1 cellular context compared by ENCODE assay signal in the genomic region with DNA sequence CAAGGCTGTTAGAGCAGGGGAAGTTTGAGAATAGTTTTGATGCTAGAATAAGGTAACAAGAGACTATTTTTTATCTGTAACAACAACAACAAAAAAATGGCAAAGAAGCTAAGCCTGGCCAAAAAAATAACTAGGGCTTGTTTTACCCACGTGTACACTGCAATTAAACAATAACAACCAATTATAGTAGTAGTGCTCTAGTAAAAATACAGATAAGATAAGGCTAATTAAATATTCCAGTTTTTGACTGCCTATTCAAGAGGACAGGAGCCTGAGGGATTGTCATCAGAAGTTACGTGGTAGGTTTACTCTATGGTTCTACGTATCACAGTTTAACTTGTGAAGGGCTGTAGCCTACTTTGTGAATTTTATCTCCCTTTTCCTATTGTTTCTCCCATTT.
TF ChIP-seq lines count a peak whose summit lies in the region.

No MANE protein-coding gene starts in this region.

TF ChIP-seq in HEK293, 187 proteins besides CTCF, POLR2A, EP300 and RAD21 (continued from another document):
- TF ChIP-seq, protein P1, sequence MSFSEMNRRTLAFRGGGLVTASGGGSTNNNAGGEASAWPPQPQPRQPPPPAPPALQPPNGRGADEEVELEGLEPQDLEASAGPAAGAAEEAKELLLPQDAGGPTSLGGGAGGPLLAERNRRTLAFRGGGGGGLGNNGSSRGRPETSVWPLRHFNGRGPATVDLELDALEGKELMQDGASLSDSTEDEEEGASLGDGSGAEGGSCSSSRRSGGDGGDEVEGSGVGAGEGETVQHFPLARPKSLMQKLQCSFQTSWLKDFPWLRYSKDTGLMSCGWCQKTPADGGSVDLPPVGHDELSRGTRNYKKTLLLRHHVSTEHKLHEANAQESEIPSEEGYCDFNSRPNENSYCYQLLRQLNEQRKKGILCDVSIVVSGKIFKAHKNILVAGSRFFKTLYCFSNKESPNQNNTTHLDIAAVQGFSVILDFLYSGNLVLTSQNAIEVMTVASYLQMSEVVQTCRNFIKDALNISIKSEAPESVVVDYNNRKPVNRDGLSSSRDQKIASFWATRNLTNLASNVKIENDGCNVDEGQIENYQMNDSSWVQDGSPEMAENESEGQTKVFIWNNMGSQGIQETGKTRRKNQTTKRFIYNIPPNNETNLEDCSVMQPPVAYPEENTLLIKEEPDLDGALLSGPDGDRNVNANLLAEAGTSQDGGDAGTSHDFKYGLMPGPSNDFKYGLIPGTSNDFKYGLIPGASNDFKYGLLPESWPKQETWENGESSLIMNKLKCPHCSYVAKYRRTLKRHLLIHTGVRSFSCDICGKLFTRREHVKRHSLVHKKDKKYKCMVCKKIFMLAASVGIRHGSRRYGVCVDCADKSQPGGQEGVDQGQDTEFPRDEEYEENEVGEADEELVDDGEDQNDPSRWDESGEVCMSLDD (tag by site-specific recombination; IDR thresholded peaks at IDR 0.05) = no peak
- TF ChIP-seq YY1 (tag by site-specific recombination; IDR thresholded peaks at IDR 0.05) = no peak
- TF ChIP-seq ZNF843 (tag by site-specific recombination; IDR thresholded peaks at IDR 0.05) = peak; percentile 60; the same call in 1 of the 2 replicates
- no peak for TF ChIP-seq ZNF501 (tag by site-specific recombination; IDR thresholded peaks at IDR 0.05)
- TF ChIP-seq ZXDB (tag by site-specific recombination; IDR thresholded peaks at IDR 0.05) = peak; percentile 48; the same call in 1 of the 2 replicates
- TF ChIP-seq, protein P2, sequence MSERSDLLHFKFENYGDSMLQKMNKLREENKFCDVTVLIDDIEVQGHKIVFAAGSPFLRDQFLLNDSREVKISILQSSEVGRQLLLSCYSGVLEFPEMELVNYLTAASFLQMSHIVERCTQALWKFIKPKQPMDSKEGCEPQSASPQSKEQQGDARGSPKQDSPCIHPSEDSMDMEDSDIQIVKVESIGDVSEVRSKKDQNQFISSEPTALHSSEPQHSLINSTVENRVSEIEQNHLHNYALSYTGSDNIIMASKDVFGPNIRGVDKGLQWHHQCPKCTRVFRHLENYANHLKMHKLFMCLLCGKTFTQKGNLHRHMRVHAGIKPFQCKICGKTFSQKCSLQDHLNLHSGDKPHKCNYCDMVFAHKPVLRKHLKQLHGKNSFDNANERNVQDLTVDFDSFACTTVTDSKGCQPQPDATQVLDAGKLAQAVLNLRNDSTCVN (tag by site-specific recombination; optimal IDR thresholded peaks at IDR 0.05) = no peak
- no peak for TF ChIP-seq ZNF677 (tag by site-specific recombination; IDR thresholded peaks at IDR 0.05)
- no peak for TF ChIP-seq HOXC10 (CRISPR knock-in tag; IDR thresholded peaks at IDR 0.05)
- TF ChIP-seq ZNF174 (tag by site-specific recombination; IDR thresholded peaks at IDR 0.05) = no peak
- TF ChIP-seq, protein P3, sequence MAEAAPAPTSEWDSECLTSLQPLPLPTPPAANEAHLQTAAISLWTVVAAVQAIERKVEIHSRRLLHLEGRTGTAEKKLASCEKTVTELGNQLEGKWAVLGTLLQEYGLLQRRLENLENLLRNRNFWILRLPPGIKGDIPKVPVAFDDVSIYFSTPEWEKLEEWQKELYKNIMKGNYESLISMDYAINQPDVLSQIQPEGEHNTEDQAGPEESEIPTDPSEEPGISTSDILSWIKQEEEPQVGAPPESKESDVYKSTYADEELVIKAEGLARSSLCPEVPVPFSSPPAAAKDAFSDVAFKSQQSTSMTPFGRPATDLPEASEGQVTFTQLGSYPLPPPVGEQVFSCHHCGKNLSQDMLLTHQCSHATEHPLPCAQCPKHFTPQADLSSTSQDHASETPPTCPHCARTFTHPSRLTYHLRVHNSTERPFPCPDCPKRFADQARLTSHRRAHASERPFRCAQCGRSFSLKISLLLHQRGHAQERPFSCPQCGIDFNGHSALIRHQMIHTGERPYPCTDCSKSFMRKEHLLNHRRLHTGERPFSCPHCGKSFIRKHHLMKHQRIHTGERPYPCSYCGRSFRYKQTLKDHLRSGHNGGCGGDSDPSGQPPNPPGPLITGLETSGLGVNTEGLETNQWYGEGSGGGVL (tag by site-specific recombination; IDR thresholded peaks at IDR 0.05) = no peak
- no peak for TF ChIP-seq ZBTB17 (tag by site-specific recombination; IDR thresholded peaks at IDR 0.05)
- TF ChIP-seq ZNF596 (tag by site-specific recombination; IDR thresholded peaks at IDR 0.05) = no peak
- TF ChIP-seq ZNF626 (tag by site-specific recombination; IDR thresholded peaks at IDR 0.05) = no peak
- no peak for TF ChIP-seq ZNF112 (tag by site-specific recombination; IDR thresholded peaks at IDR 0.05)
- TF ChIP-seq SP7 (tag by site-specific recombination; IDR thresholded peaks at IDR 0.05) = peak; percentile 31; the same call in 1 of the 2 replicates
- TF ChIP-seq KLF8 (tag by site-specific recombination; IDR thresholded peaks at IDR 0.05) = no peak
- TF ChIP-seq ZNF184 (tag by site-specific recombination; IDR thresholded peaks at IDR 0.05) = no peak
- TF ChIP-seq, protein P4, sequence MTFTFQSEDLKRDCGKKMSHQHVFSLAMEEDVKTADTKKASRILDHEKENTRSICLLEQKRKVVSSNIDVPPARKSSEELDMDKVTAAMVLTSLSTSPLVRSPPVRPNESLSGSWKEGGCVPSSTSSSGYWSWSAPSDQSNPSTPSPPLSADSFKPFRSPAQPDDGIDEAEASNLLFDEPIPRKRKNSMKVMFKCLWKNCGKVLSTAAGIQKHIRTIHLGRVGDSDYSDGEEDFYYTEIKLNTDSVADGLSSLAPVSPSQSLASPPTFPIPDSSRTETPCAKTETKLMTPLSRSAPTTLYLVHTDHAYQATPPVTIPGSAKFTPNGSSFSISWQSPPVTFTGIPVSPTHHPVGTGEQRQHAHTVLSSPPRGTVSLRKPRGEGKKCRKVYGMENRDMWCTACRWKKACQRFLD (tag by site-specific recombination; IDR thresholded peaks at IDR 0.05) = no peak
- no peak for TF ChIP-seq ZNF404 (tag by site-specific recombination; IDR thresholded peaks at IDR 0.05)
- TF ChIP-seq, protein P5, sequence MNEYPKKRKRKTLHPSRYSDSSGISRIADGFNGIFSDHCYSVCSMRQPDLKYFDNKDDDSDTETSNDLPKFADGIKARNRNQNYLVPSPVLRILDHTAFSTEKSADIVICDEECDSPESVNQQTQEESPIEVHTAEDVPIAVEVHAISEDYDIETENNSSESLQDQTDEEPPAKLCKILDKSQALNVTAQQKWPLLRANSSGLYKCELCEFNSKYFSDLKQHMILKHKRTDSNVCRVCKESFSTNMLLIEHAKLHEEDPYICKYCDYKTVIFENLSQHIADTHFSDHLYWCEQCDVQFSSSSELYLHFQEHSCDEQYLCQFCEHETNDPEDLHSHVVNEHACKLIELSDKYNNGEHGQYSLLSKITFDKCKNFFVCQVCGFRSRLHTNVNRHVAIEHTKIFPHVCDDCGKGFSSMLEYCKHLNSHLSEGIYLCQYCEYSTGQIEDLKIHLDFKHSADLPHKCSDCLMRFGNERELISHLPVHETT (tag by site-specific recombination; IDR thresholded peaks at IDR 0.05) = no peak
- TF ChIP-seq ZNF157 (tag by site-specific recombination; IDR thresholded peaks at IDR 0.05) = no peak
- TF ChIP-seq, protein P6, sequence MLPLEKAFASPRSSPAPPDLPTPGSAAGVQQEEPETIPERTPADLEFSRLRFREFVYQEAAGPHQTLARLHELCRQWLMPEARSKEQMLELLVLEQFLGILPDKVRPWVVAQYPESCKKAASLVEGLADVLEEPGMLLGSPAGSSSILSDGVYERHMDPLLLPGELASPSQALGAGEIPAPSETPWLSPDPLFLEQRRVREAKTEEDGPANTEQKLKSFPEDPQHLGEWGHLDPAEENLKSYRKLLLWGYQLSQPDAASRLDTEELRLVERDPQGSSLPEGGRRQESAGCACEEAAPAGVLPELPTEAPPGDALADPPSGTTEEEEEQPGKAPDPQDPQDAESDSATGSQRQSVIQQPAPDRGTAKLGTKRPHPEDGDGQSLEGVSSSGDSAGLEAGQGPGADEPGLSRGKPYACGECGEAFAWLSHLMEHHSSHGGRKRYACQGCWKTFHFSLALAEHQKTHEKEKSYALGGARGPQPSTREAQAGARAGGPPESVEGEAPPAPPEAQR (tag by site-specific recombination; IDR thresholded peaks at IDR 0.05) = no peak
- no peak for TF ChIP-seq ZNF768 (tag by site-specific recombination; IDR thresholded peaks at IDR 0.05)
- TF ChIP-seq ZNF138 (tag by site-specific recombination; IDR thresholded peaks at IDR 0.05; ENCODE audit: borderline replicate concordance) = no peak
- no peak for TF ChIP-seq ZNF341 (tag by site-specific recombination; IDR thresholded peaks at IDR 0.05; ENCODE audit: low read depth)
- TF ChIP-seq ZNF10 (tag by site-specific recombination; IDR thresholded peaks at IDR 0.05) = no peak
- TF ChIP-seq, protein P7, sequence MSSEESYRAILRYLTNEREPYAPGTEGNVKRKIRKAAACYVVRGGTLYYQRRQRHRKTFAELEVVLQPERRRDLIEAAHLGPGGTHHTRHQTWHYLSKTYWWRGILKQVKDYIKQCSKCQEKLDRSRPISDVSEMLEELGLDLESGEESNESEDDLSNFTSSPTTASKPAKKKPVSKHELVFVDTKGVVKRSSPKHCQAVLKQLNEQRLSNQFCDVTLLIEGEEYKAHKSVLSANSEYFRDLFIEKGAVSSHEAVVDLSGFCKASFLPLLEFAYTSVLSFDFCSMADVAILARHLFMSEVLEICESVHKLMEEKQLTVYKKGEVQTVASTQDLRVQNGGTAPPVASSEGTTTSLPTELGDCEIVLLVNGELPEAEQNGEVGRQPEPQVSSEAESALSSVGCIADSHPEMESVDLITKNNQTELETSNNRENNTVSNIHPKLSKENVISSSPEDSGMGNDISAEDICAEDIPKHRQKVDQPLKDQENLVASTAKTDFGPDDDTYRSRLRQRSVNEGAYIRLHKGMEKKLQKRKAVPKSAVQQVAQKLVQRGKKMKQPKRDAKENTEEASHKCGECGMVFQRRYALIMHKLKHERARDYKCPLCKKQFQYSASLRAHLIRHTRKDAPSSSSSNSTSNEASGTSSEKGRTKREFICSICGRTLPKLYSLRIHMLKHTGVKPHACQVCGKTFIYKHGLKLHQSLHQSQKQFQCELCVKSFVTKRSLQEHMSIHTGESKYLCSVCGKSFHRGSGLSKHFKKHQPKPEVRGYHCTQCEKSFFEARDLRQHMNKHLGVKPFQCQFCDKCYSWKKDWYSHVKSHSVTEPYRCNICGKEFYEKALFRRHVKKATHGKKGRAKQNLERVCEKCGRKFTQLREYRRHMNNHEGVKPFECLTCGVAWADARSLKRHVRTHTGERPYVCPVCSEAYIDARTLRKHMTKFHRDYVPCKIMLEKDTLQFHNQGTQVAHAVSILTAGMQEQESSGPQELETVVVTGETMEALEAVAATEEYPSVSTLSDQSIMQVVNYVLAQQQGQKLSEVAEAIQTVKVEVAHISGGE (tag by site-specific recombination; conservative IDR thresholded peaks at IDR 0.05; ENCODE audit: low read depth) = no peak
- 0 out of 2 replicates have a peak, but pooled peaks have one; percentile 39 for TF ChIP-seq BCL11B (tag by site-specific recombination; IDR thresholded peaks at IDR 0.05; ENCODE audit: low read depth)
- TF ChIP-seq ZNF621 (tag by site-specific recombination; IDR thresholded peaks at IDR 0.05) = no peak
- no peak for TF ChIP-seq ZNF776 (tag by site-specific recombination; IDR thresholded peaks at IDR 0.05; ENCODE audit: borderline replicate concordance)
- no peak for TF ChIP-seq ZNF2 (tag by site-specific recombination; IDR thresholded peaks at IDR 0.05)
- TF ChIP-seq ZNF777 (tag by site-specific recombination; IDR thresholded peaks at IDR 0.05; ENCODE audit: borderline replicate concordance) = no peak
- no peak for TF ChIP-seq BCL11A (tag by site-specific recombination; IDR thresholded peaks at IDR 0.05; ENCODE audit: low read depth)
- no peak for TF ChIP-seq SETDB1 (IDR thresholded peaks at IDR 0.05; ENCODE audit: insufficient read length, low read length)
TF ChIP-seq in HEK293: peak in this region for 11.
